12 cellular contexts compared by ENCODE assay signal in the genomic region with DNA sequence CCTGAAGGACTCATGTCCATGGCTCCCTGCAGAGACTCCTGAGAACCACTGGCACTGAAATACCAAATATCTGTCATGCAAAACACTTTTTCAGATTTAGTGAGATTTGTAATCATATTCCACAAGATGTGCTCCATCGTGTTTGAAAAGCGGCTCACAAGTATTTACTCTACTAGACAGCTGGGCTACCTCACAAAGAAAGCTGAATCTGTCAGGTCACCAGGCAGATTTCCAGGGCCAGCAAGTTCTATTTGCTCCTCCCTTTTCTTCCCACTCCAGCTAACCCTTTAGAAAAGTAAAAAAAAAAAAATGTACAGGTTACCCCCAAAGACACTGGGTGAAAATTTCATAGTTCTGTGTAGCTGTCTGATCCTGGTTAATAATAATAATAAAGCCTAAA. TPM values are rescaled to one million over a fixed set of nuclear protein-coding genes. Genes with fewer than 3 reads are reported as not detected.
DNase-seq lines count a peak whose midpoint lies in the region; ATAC-seq and TF ChIP-seq lines count a peak whose summit lies in the region.
"Had no signal": no experiment of that assay in that cellular context is flagged by ENCODE, and none has a peak within 500 bp of the region (broad histone marks: within the 10 kb centered on the region; RNA-seq: fewer than 3 reads in every experiment).

No MANE protein-coding gene starts in this region.

- peaks cover 99% of the 10 kb centered on the region for H3K36me3 ChIP-seq in CD4-positive, CD25-positive, alpha-beta regulatory T cell (ENCODE audit: control insufficient read depth, insufficient read depth, low read length)
- peaks cover 31% of the 10 kb centered on the region for H3K36me3 ChIP-seq in suprapubic skin
- H3K36me3 ChIP-seq: WERI-Rb-1 had no signal

- TF ChIP-seq POLR2A in suprapubic skin (IDR thresholded peaks at IDR 0.05), result no peak

- H3K27me3 ChIP-seq in CD4-positive, CD25-positive, alpha-beta regulatory T cell (ENCODE audit: control insufficient read depth, insufficient read depth, low read length), result no peaks in the 10 kb centered on the region
- H3K27me3 ChIP-seq in foreskin keratinocyte (no peaks in the 10 kb centered on the region), suprapubic skin (no peaks in the 10 kb centered on the region)
- H3K27me3 ChIP-seq: SJSA1 had no signal

- POLR2A ChIA-PET in T-cell (lab: Charles Lee), result interaction anchor here (0.7 to 0.8 kb wide), 2 partner anchors 11 to 113 kb away, joined by 3 to 5 read pairs; no protein-coding TSS in a partner anchor

- H3K27ac ChIP-seq in CD4-positive, CD25-positive, alpha-beta regulatory T cell (ENCODE audit: insufficient read depth, low read length, poor library complexity, severe bottlenecking), result no peak overlapping the region
- H3K27ac ChIP-seq in foreskin keratinocyte, result no peak overlapping the region
- no peak overlapping the region for H3K27ac ChIP-seq in suprapubic skin
- H3K27ac ChIP-seq: SJSA1, WERI-Rb-1 had no signal

- H3K27me3 Mint-ChIP-seq in CD4-positive, CD25-positive, alpha-beta regulatory T cell, result no peaks in the 10 kb centered on the region
- no peaks in the 10 kb centered on the region for H3K27me3 Mint-ChIP-seq in T-cell

- no peaks in the 10 kb centered on the region for H3K9me3 Mint-ChIP-seq in CD4-positive, CD25-positive, alpha-beta regulatory T cell
- no peaks in the 10 kb centered on the region for H3K9me3 Mint-ChIP-seq in T-cell
- H3K9me3 Mint-ChIP-seq: neural crest cell had no signal

- H3K36me3 Mint-ChIP-seq in CD4-positive, CD25-positive, alpha-beta regulatory T cell, result peaks cover 49% of the 10 kb centered on the region
- H3K36me3 Mint-ChIP-seq in T-cell, result peaks cover 54% of the 10 kb centered on the region

- no peaks in the 10 kb centered on the region for H3K9me3 ChIP-seq in CD4-positive, CD25-positive, alpha-beta regulatory T cell (ENCODE audit: control insufficient read depth in 2 of 2, low read length in 2 of 2)
- no peaks in the 10 kb centered on the region for H3K9me3 ChIP-seq in suprapubic skin
- H3K9me3 ChIP-seq: SJSA1 had no signal

- H3K4me1 Mint-ChIP-seq in CD4-positive, CD25-positive, alpha-beta regulatory T cell, result peaks cover 38 to 82% (median 50%) of the 10 kb centered on the region in 4 donors
- peaks cover 69 to 77% (median 75%) of the 10 kb centered on the region in 3 donors for H3K4me1 Mint-ChIP-seq in T-cell

- H3K27ac Mint-ChIP-seq in CD4-positive, CD25-positive, alpha-beta regulatory T cell, result peak overlapping the region in 2 of 3 donors; percentile 26 to 58
- H3K27ac Mint-ChIP-seq in T-cell, result peak overlapping the region; percentile 37 to 89
- H3K27ac Mint-ChIP-seq: endodermal cell had no signal

- no peak overlapping the region for H3K4me3 ChIP-seq in CD4-positive, CD25-positive, alpha-beta regulatory T cell (ENCODE audit: low read depth, low read length)
- H3K4me3 ChIP-seq in suprapubic skin, result no peak overlapping the region
- H3K4me3 ChIP-seq: SJSA1 had no signal

- ATAC-seq in CD4-positive, CD25-positive, alpha-beta regulatory T cell (ENCODE audit: low read depth in 2 of 2), result no peak
- no peak for ATAC-seq in T-cell (replicated peaks in 1 of 4)
- no peak for ATAC-seq in foreskin keratinocyte
- ATAC-seq in HG03571 (IDR thresholded peaks at IDR 0.05; ENCODE audit: unreplicated experiment), result no peak

- no peak for DNase-seq in CD4-positive, CD25-positive, alpha-beta regulatory T cell
- DNase-seq in DMS 273 treated with DMSO at 0.1 percent for 48 hours (lab: John Stamatoyannopoulos, UW) (peak; percentile 13), T-cell (no peak), foreskin keratinocyte (peak; percentile 32 to 44), suprapubic skin (ENCODE audit: low spot score in 2 of 2) (no peak), OCI-M1 (lab: John Stamatoyannopoulos, UW) (no peak)
- DNase-seq: endodermal cell; NK-92 treated with Interleukin-12 subunit alpha and Interleukin-12 subunit beta, amount 100 ng/mL, for 24 hours; WERI-Rb-1 had no signal

- CTCF ChIA-PET in T-cell (lab: Charles Lee), result interaction anchor here (0.6 to 16.0 kb wide), 9 partner anchors 25 to 123 kb away, joined by 3 to 298 read pairs (median 5); a partner anchor contains a TSS

- peaks cover 32% of the 10 kb centered on the region for H3K4me1 ChIP-seq in CD4-positive, CD25-positive, alpha-beta regulatory T cell (ENCODE audit: control insufficient read depth, insufficient read depth, low read length, poor library complexity, severe bottlenecking)
- H3K4me1 ChIP-seq in foreskin keratinocyte (peaks cover 7% of the 10 kb centered on the region), suprapubic skin (peaks cover 22% of the 10 kb centered on the region)

- TF ChIP-seq EP300 in suprapubic skin (IDR thresholded peaks at IDR 0.05), result no peak

- TF ChIP-seq CTCF in foreskin keratinocyte (conservative IDR thresholded peaks at IDR 0.05), result no peak
- no peak for TF ChIP-seq CTCF in suprapubic skin (IDR thresholded peaks at IDR 0.05)

- H3K4me3 Mint-ChIP-seq in CD4-positive, CD25-positive, alpha-beta regulatory T cell, result no peak overlapping the region
- no peak overlapping the region for H3K4me3 Mint-ChIP-seq in T-cell
- H3K4me3 Mint-ChIP-seq: endodermal cell, neural crest cell had no signal

- WGBS in suprapubic skin, result 25% methylated on average over 2 of the region's 2 CpGs

RNA-seq across cellular contexts. Expression of a gene that starts 22.9 kb away (rescaled TPM):
- 473 TPM for total RNA-seq in CD4-positive, CD25-positive, alpha-beta regulatory T cell
- 100 to 1,000 TPM in 2 of 4 donors, 10 to 100 TPM in 2; 95.5 to 114 (median 105) TPM for polyA plus RNA-seq in CD4-positive, CD25-positive, alpha-beta regulatory T cell
- total RNA-seq in T-cell, result 100 to 1,000 TPM; 349 to 412 (median 372) TPM
- 5.2 and 5.8 TPM in 2 replicates for total RNA-seq in foreskin keratinocyte
- polyA plus RNA-seq in foreskin keratinocyte, result 3.5 and 4.2 TPM in 2 replicates
- 10 to 100 TPM in 1 of 4 donors, 1 to 10 TPM in 3; 4.8 to 21.8 (median 7.3) TPM for total RNA-seq in suprapubic skin

Comparison
In these comparisons a context has a peak if more than half of its experiments do, and no peak if none do; other contexts are left out.
1. DNase-seq: peak in DMS 273 treated with DMSO at 0.1 percent for 48 hours (single experiment) and foreskin keratinocyte (2 of 2); none in CD4-positive, CD25-positive, alpha-beta regulatory T cell (0 of 3), T-cell (0 of 34), suprapubic skin (0 of 2) and OCI-M1 (single experiment).
2. RNA of a gene that starts 22.9 kb away (total RNA-seq): 473 TPM in CD4-positive, CD25-positive, alpha-beta regulatory T cell (single experiment) and 349 to 412 TPM in T-cell; 4.8 to 21.8 TPM in suprapubic skin and 5.2 to 5.8 TPM in foreskin keratinocyte; every median in the first group is over 10 times any median in the second.